8 cellular contexts compared by ENCODE assay signal in the genomic region with DNA sequence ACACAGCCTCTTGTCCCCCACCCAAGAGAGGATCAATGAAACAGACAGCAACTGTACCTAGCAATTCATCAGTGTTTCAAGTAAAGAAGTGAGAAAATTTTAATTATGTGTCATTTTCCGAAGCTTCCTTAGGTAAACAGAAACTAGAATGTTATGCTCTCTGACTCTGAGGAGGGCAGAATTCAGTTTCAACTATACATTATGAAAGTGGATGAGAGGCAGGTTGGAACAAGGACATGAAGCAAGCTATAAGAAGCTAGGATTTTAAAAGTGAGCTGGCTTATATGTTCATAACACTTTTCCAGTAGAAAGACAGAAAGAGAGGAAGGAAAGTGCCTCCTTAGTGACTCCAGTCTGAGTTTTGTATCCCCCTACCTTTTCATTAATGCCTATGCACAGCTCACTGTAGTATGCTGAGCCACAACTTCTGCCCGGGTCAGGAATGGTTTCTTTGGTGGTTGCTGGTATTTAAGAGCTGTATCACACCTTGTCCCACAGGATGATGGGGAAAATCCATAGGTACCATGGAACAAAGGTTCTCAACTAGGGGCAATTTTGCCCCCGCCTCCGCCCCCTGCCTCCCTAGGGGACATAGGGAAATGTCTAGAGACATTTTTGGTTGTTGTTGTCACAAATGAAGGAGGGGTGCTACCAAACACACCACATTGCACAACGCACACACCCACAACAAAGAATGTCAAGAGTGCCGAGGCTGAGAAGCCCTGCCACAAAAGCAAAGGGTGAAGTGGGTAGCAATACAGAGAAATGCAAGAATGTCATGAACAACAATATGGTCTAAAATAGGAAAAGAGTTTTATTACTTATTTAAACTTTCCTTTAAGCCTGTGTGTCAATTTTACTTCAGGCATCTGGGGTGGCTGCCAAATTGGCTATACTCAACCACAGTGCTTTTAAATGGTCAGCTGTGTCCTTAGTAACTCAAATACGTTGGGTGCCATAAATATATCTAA.
DNase-seq lines count a peak whose midpoint lies in the region; ATAC-seq and TF ChIP-seq lines count a peak whose summit lies in the region.

No MANE protein-coding gene starts in this region.

- no peak overlapping the region for H3K27ac ChIP-seq in GM23338 (ENCODE audit: low read depth)

- no peaks in the 10 kb centered on the region for H3K27me3 ChIP-seq in GM23338 (ENCODE audit: insufficient read depth)

- no peak overlapping the region for H3K27ac Mint-ChIP-seq in GM23338
- H3K27ac Mint-ChIP-seq in glutamatergic neuron (ENCODE audit: unreplicated experiment): no peak overlapping the region

- H3K79me2 ChIP-seq in GM23338 (replicated peaks; ENCODE audit: insufficient read depth): no peaks in the 10 kb centered on the region

- DNase-seq in HCEC 1CT: peak; percentile 10
- DNase-seq in RPMI7951 (ENCODE audit: low read depth): peak; percentile 62
- DNase-seq in mucosa of descending colon: peak in 1 of 3 donors; percentile 29
- no peak for DNase-seq in GM23338 (ENCODE audit: low spot score)
- no peak for DNase-seq in stimulated activated CD4-positive, alpha-beta T cell treated with anti-CD3 and anti-CD28 coated beads, Interleukin-4, amount 100 ng/mL, for 24 hours
- no peak for DNase-seq in glutamatergic neuron
- no peak for DNase-seq in GDM1 (lab: John Stamatoyannopoulos, UW)

- H3K36me3 Mint-ChIP-seq in GM23338 (ENCODE audit: low read depth): no peaks in the 10 kb centered on the region
- no peaks in the 10 kb centered on the region for H3K36me3 Mint-ChIP-seq in glutamatergic neuron (ENCODE audit: unreplicated experiment)

- no peak overlapping the region for H3K4me3 Mint-ChIP-seq in GM23338
- H3K4me3 Mint-ChIP-seq in glutamatergic neuron (ENCODE audit: unreplicated experiment): no peak overlapping the region

- H3K36me3 ChIP-seq in mucosa of descending colon (ENCODE audit: low read depth): no peaks in the 10 kb centered on the region
- H3K36me3 ChIP-seq in GM23338 (ENCODE audit: insufficient read depth): no peaks in the 10 kb centered on the region

- H4K20me1 ChIP-seq in GM23338 (replicated peaks; ENCODE audit: insufficient read depth): no peaks in the 10 kb centered on the region

- H3K9me2 ChIP-seq in GM23338 (ENCODE audit: insufficient read depth): no peaks in the 10 kb centered on the region

- H3K9me3 ChIP-seq in mucosa of descending colon: no peaks in the 10 kb centered on the region

- H3K4me1 Mint-ChIP-seq in GM23338 (no peaks in the 10 kb centered on the region), glutamatergic neuron (ENCODE audit: low read depth, unreplicated experiment) (no peaks in the 10 kb centered on the region)

- no peaks in the 10 kb centered on the region for H3F3A ChIP-seq in GM23338 (replicated peaks; ENCODE audit: low read depth)

- no peak overlapping the region for H3K4me2 ChIP-seq in GM23338

- H3K9me3 Mint-ChIP-seq in GM23338 (no peaks in the 10 kb centered on the region), glutamatergic neuron (ENCODE audit: unreplicated experiment) (no peaks in the 10 kb centered on the region)

- no peak overlapping the region for H2AFZ ChIP-seq in GM23338

- peak; percentile 75 for ATAC-seq in GM18499 (IDR thresholded peaks at IDR 0.05; ENCODE audit: insufficient read depth, unreplicated experiment)
- ATAC-seq in mucosa of descending colon: peak; percentile 62
- ATAC-seq in GM23338: no peak

- H3K4me1 ChIP-seq in mucosa of descending colon (ENCODE audit: low read depth) (peaks cover 11% of the 10 kb centered on the region), GM23338 (ENCODE audit: insufficient read depth) (no peaks in the 10 kb centered on the region)

- TF ChIP-seq CTCF in mucosa of descending colon (IDR thresholded peaks at IDR 0.05): no peak
- no peak for TF ChIP-seq CTCF in GM23338 (conservative IDR thresholded peaks at IDR 0.05; ENCODE audit: low read depth in 2 of 2)
- TF ChIP-seq CTCF in glutamatergic neuron (IDR thresholded peaks at IDR 0.05; ENCODE audit: partially characterized antibody, unreplicated experiment): no peak

- H3K27me3 Mint-ChIP-seq in GM23338 (ENCODE audit: insufficient read depth, low read depth, poor library complexity): peaks cover 1% of the 10 kb centered on the region
- H3K27me3 Mint-ChIP-seq in glutamatergic neuron (ENCODE audit: unreplicated experiment): no peaks in the 10 kb centered on the region

- intact Hi-C loops in mucosa of descending colon (cut with DNase I, micrococcal nuclease): no loop called here

- H3K4me3 ChIP-seq in mucosa of descending colon (no peak overlapping the region), GM23338 (no peak overlapping the region)

TF ChIP-seq in GM23338, 12 proteins besides CTCF, POLR2A, EP300 and RAD21:
- TF ChIP-seq ZNF114 (CRISPR knock-in tag; IDR thresholded peaks at IDR 0.05) (no peak), EZH2 (IDR thresholded peaks at IDR 0.05; ENCODE audit: low read depth, unreplicated experiment) (no peak), STAT1 (IDR thresholded peaks at IDR 0.05; ENCODE audit: unreplicated experiment) (no peak)

Comparison
In these comparisons a context has a peak if more than half of its experiments do, and no peak if none do; other contexts are left out.
1. DNase-seq: peak in HCEC 1CT (single experiment) and RPMI7951 (single experiment); none in GM23338 (single experiment), stimulated activated CD4-positive, alpha-beta T cell treated with anti-CD3 and anti-CD28 coated beads, Interleukin-4, amount 100 ng/mL, for 24 hours (single experiment), glutamatergic neuron (single experiment) and GDM1 (single experiment).